1 cellular context compared by ENCODE assay signal in genomic region chr10:21517983-21518628, GRCh38.
A peak's percentile ranks its signal among the peaks of the same experiment; 100 is the strongest.
TF ChIP-seq lines count a peak whose summit lies in the region.

No MANE protein-coding gene starts in this region.

TF ChIP-seq in HEK293, 187 proteins besides CTCF, POLR2A, EP300 and RAD21 (continued from another document):
- no peak for TF ChIP-seq ZNF18 (tag by site-specific recombination; IDR thresholded peaks at IDR 0.05)
- TF ChIP-seq ZNF692 (tag by site-specific recombination; IDR thresholded peaks at IDR 0.05) = 0 out of 2 replicates have a peak, but pooled peaks have one; percentile 16
- TF ChIP-seq ZNF777 (tag by site-specific recombination; IDR thresholded peaks at IDR 0.05; ENCODE audit: borderline replicate concordance) = no peak
- TF ChIP-seq ZNF157 (tag by site-specific recombination; IDR thresholded peaks at IDR 0.05) = no peak
- no peak for TF ChIP-seq ZNF747 (tag by site-specific recombination; IDR thresholded peaks at IDR 0.05)
- TF ChIP-seq KLF8 (tag by site-specific recombination; IDR thresholded peaks at IDR 0.05) = peak; percentile 50
- TF ChIP-seq ZNF768 (tag by site-specific recombination; IDR thresholded peaks at IDR 0.05) = no peak
- TF ChIP-seq ZNF791 (tag by site-specific recombination; IDR thresholded peaks at IDR 0.05) = no peak
- TF ChIP-seq ZNF624 (tag by site-specific recombination; IDR thresholded peaks at IDR 0.05) = no peak
- TF ChIP-seq ZNF324 (tag by site-specific recombination; IDR thresholded peaks at IDR 0.05) = 0 out of 2 replicates have a peak, but pooled peaks have one; percentile 43
- TF ChIP-seq ZNF184 (tag by site-specific recombination; IDR thresholded peaks at IDR 0.05) = no peak
- TF ChIP-seq ZNF350 (tag by site-specific recombination; IDR thresholded peaks at IDR 0.05) = no peak
- TF ChIP-seq RBAK (tag by site-specific recombination; IDR thresholded peaks at IDR 0.05) = no peak
- peak; percentile 98 for TF ChIP-seq ZNF398 (tag by site-specific recombination; IDR thresholded peaks at IDR 0.05)
- TF ChIP-seq ZSCAN23 (tag by site-specific recombination; IDR thresholded peaks at IDR 0.05) = peak; percentile 59; the same call in 1 of the 2 replicates
- TF ChIP-seq ZNF2 (tag by site-specific recombination; IDR thresholded peaks at IDR 0.05) = no peak
- peak; percentile 67; the same call in 1 of the 2 replicates for TF ChIP-seq KLF10 (tag by site-specific recombination; IDR thresholded peaks at IDR 0.05)
- TF ChIP-seq OSR2 (tag by site-specific recombination; IDR thresholded peaks at IDR 0.05) = peak; percentile 73; the same call in 1 of the 2 replicates
- TF ChIP-seq ZNF169 (tag by site-specific recombination; IDR thresholded peaks at IDR 0.05) = no peak
- TF ChIP-seq ZNF626 (tag by site-specific recombination; IDR thresholded peaks at IDR 0.05) = no peak
- peak; percentile 3 for TF ChIP-seq ZNF335 (tag by site-specific recombination; conservative IDR thresholded peaks at IDR 0.05)
- TF ChIP-seq, protein P1, sequence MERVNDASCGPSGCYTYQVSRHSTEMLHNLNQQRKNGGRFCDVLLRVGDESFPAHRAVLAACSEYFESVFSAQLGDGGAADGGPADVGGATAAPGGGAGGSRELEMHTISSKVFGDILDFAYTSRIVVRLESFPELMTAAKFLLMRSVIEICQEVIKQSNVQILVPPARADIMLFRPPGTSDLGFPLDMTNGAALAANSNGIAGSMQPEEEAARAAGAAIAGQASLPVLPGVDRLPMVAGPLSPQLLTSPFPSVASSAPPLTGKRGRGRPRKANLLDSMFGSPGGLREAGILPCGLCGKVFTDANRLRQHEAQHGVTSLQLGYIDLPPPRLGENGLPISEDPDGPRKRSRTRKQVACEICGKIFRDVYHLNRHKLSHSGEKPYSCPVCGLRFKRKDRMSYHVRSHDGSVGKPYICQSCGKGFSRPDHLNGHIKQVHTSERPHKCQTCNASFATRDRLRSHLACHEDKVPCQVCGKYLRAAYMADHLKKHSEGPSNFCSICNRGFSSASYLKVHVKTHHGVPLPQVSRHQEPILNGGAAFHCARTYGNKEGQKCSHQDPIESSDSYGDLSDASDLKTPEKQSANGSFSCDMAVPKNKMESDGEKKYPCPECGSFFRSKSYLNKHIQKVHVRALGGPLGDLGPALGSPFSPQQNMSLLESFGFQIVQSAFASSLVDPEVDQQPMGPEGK (tag by site-specific recombination; IDR thresholded peaks at IDR 0.05) = peak; percentile 94
- TF ChIP-seq ZNF639 (tag by site-specific recombination; IDR thresholded peaks at IDR 0.05) = no peak; the same call in 1 of the 2 replicates
- peak; percentile 85 for TF ChIP-seq FEZF1 (tag by site-specific recombination; IDR thresholded peaks at IDR 0.05)
- TF ChIP-seq, protein P2, sequence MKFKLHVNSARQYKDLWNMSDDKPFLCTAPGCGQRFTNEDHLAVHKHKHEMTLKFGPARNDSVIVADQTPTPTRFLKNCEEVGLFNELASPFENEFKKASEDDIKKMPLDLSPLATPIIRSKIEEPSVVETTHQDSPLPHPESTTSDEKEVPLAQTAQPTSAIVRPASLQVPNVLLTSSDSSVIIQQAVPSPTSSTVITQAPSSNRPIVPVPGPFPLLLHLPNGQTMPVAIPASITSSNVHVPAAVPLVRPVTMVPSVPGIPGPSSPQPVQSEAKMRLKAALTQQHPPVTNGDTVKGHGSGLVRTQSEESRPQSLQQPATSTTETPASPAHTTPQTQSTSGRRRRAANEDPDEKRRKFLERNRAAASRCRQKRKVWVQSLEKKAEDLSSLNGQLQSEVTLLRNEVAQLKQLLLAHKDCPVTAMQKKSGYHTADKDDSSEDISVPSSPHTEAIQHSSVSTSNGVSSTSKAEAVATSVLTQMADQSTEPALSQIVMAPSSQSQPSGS (tag by site-specific recombination; IDR thresholded peaks at IDR 0.05; ENCODE audit: low read depth) = peak; percentile 64
